34 cellular contexts compared by ENCODE assay signal in genomic region chr2:179434357-179434756, GRCh38.
"Had no signal": no experiment of that assay in that cellular context is flagged by ENCODE, and none has a peak within 500 bp of the region (broad histone marks: within the 10 kb centered on the region; RNA-seq: fewer than 3 reads in every experiment).

No MANE protein-coding gene starts in this region.

- H3K4me1 ChIP-seq: ascending aorta had no signal

- H3K27me3 ChIP-seq: ascending aorta, cardiac muscle cell had no signal

- ATAC-seq: activated CD8-positive, alpha-beta T cell treated with anti-CD3 and anti-CD28 coated beads for 36 hours; activated T-cell treated with anti-CD3 and anti-CD28 coated beads, Interleukin-2, amount 50 U/mL, for 72 hours; activated T-helper 17 cell treated with anti-CD3 and anti-CD28 coated beads, Interleukin-2, amount 50 U/mL, for 72 hours; Right ventricle myocardium inferior had no signal

- H3K9me3 Mint-ChIP-seq: activated CD4-positive, alpha-beta T cell treated with anti-CD3 and anti-CD28 coated beads, Interleukin-2, amount 10 ng/mL, durations not matched to agents 24 days and 14 days; activated CD8-positive, alpha-beta T cell treated with anti-CD3 and anti-CD28 coated beads for 36 hours; activated naive CD4-positive, alpha-beta T cell treated with anti-CD3 and anti-CD28 coated beads, Interleukin-2, amount 50 U/mL, for 24 hours; activated naive CD8-positive, alpha-beta T cell treated with anti-CD3 and anti-CD28 coated beads, Interleukin-2, amount 10 ng/mL, durations not matched to agents 7 days and 5 days; activated T-cell treated with anti-CD3 and anti-CD28 coated beads, Interleukin-2, amount 50 U/mL, for 72 hours; activated T-helper 17 cell treated with anti-CD3 and anti-CD28 coated beads, Interleukin-2, amount 50 U/mL, for 72 hours had no signal

- H3K27ac Mint-ChIP-seq: activated CD4-positive, alpha-beta T cell treated with anti-CD3 and anti-CD28 coated beads, Interleukin-2, amount 10 ng/mL, durations not matched to agents 24 days and 14 days; activated CD8-positive, alpha-beta T cell treated with anti-CD3 and anti-CD28 coated beads for 36 hours; activated naive CD4-positive, alpha-beta T cell treated with anti-CD3 and anti-CD28 coated beads, Interleukin-2, amount 50 U/mL, for 24 hours; activated naive CD8-positive, alpha-beta T cell treated with anti-CD3 and anti-CD28 coated beads, Interleukin-2, amount 10 ng/mL, durations not matched to agents 7 days and 5 days; activated T-cell treated with anti-CD3 and anti-CD28 coated beads, Interleukin-2, amount 50 U/mL, for 72 hours; activated T-helper 17 cell treated with anti-CD3 and anti-CD28 coated beads, Interleukin-2, amount 50 U/mL, for 72 hours had no signal

- H3K9ac ChIP-seq: KMS-11 had no signal

- H3K4me3 Mint-ChIP-seq: activated CD4-positive, alpha-beta T cell treated with anti-CD3 and anti-CD28 coated beads, Interleukin-2, amount 10 ng/mL, durations not matched to agents 24 days and 14 days; activated CD8-positive, alpha-beta T cell treated with anti-CD3 and anti-CD28 coated beads for 36 hours; activated naive CD4-positive, alpha-beta T cell treated with anti-CD3 and anti-CD28 coated beads, Interleukin-2, amount 50 U/mL, for 24 hours; activated naive CD8-positive, alpha-beta T cell treated with anti-CD3 and anti-CD28 coated beads, Interleukin-2, amount 10 ng/mL, durations not matched to agents 7 days and 5 days; activated T-cell treated with anti-CD3 and anti-CD28 coated beads, Interleukin-2, amount 50 U/mL, for 72 hours; activated T-helper 17 cell treated with anti-CD3 and anti-CD28 coated beads, Interleukin-2, amount 50 U/mL, for 72 hours; central memory CD8-positive, alpha-beta T cell had no signal

- H2AFZ ChIP-seq: PC-9 had no signal

- H3K36me3 ChIP-seq: ascending aorta, cardiac muscle cell, WERI-Rb-1 had no signal

- H3K9me3 ChIP-seq: ascending aorta had no signal

- H3K4me2 ChIP-seq: KMS-11, PC-9 had no signal

- H3K27ac ChIP-seq: ascending aorta, cardiac muscle cell, KMS-11, PC-9, RWPE1, WERI-Rb-1 had no signal

- H3K4me3 ChIP-seq: ascending aorta, cardiac muscle cell, PC-9 had no signal

- H3K36me3 Mint-ChIP-seq: activated naive CD4-positive, alpha-beta T cell treated with anti-CD3 and anti-CD28 coated beads, Interleukin-2, amount 50 U/mL, for 24 hours; activated naive CD8-positive, alpha-beta T cell treated with anti-CD3 and anti-CD28 coated beads, Interleukin-2, amount 10 ng/mL, durations not matched to agents 7 days and 5 days had no signal

- DNase-seq: activated CD4-positive, alpha-beta T cell treated with anti-CD3 and anti-CD28 coated beads, Interleukin-2, amount 10 ng/mL, durations not matched to agents 24 days and 14 days; activated CD4-positive, alpha-beta T cell treated with anti-CD3 and anti-CD28 coated beads, Interleukin-2, amount 50 U/mL, for 4 hours; activated CD8-positive, alpha-beta T cell treated with anti-CD3 and anti-CD28 coated beads for 36 hours; activated effector memory CD4-positive, alpha-beta T cell treated with anti-CD3 and anti-CD28 coated beads, Interleukin-2, amount 50 U/mL, for 16 hours; activated naive CD4-positive, alpha-beta T cell; activated naive CD8-positive, alpha-beta T cell treated with anti-CD3 and anti-CD28 coated beads, Interleukin-2, amount 10 ng/mL, durations not matched to agents 7 days and 5 days; activated T-cell treated with anti-CD3 and anti-CD28 coated beads, Interleukin-2, amount 50 U/mL, for 1 hour; activated T-cell treated with anti-CD3 and anti-CD28 coated beads, Interleukin-2, amount 50 U/mL, for 72 hours; amygdala; NCI-H1105; NCI-H1436; NCI-H1694; NCI-H1930; NCI-H2081 treated with DMSO at 0.1 percent for 48 hours; NCI-H226; NCI-H446 treated with DMSO at 0.1 percent for 48 hours; NCI-H524; NCI-H69; NK-92 treated with Interleukin-12 subunit alpha and Interleukin-12 subunit beta, amount 100 ng/mL, for 24 hours; PC-9; SIG-M5; SW 1271; T-helper 1 cell; T-helper 2 cell; T-helper 9 cell; WERI-Rb-1 had no signal

- H3K4me1 Mint-ChIP-seq: activated CD4-positive, alpha-beta T cell treated with anti-CD3 and anti-CD28 coated beads, Interleukin-2, amount 10 ng/mL, durations not matched to agents 24 days and 14 days; activated naive CD4-positive, alpha-beta T cell treated with anti-CD3 and anti-CD28 coated beads, Interleukin-2, amount 50 U/mL, for 24 hours; activated naive CD8-positive, alpha-beta T cell treated with anti-CD3 and anti-CD28 coated beads, Interleukin-2, amount 10 ng/mL, durations not matched to agents 7 days and 5 days; activated T-helper 17 cell treated with anti-CD3 and anti-CD28 coated beads, Interleukin-2, amount 50 U/mL, for 72 hours; central memory CD8-positive, alpha-beta T cell had no signal
